ENCODE assay signal across 14 cellular contexts in genomic region chr2:199646439-199646838, GRCh38.
DNase-seq lines count a peak whose midpoint lies in the region; ATAC-seq lines count a peak whose summit lies in the region.
"Had no signal": no experiment of that assay in that cellular context is flagged by ENCODE, and none has a peak within 500 bp of the region (broad histone marks: within the 10 kb centered on the region; RNA-seq: fewer than 3 reads in every experiment).

No MANE protein-coding gene starts in this region.

- no peak overlapping the region for H2AK5ac ChIP-seq in mesendoderm (ENCODE audit: low read length)

- no CpG with 5 or more reads among the region's 2 CpGs for WGBS in mesendoderm (ENCODE audit: extremely low coverage, insufficient coverage, low lambda C conversion rate)

- no peak overlapping the region for H2BK120ac ChIP-seq in mesendoderm (ENCODE audit: low read depth, low read length)

- intact Hi-C loops in left colon (cut with DNase I, micrococcal nuclease): no loop called here

- H3K27ac ChIP-seq in BLaER1 (no peak overlapping the region), mesendoderm (ENCODE audit: low read depth, low read length) (no peak overlapping the region)
- H3K27ac ChIP-seq: heart left ventricle, left lung, upper lobe of right lung had no signal

- no peaks in the 10 kb centered on the region for H3K36me3 ChIP-seq in BLaER1
- no peaks in the 10 kb centered on the region for H3K36me3 ChIP-seq in mesendoderm (ENCODE audit: control insufficient read depth, insufficient read depth, low read length)
- H3K36me3 ChIP-seq: heart left ventricle, left lung, upper lobe of right lung had no signal

- H3K4me2 ChIP-seq in BLaER1 (0 out of 2 replicates have a peak overlapping the region, but pooled peaks have one; percentile 10), mesendoderm (ENCODE audit: low read length) (no peak overlapping the region)

- ATAC-seq in GM19035 (IDR thresholded peaks at IDR 0.05; ENCODE audit: unreplicated experiment) (peak; percentile 71), HG02571 (IDR thresholded peaks at IDR 0.05; ENCODE audit: unreplicated experiment) (peak; percentile 85), HG03139 (IDR thresholded peaks at IDR 0.05; ENCODE audit: unreplicated experiment) (peak; percentile 65), left colon (no peak)
- ATAC-seq: activated CD4-positive, CD25-positive, alpha-beta regulatory T cell treated with anti-CD3 and anti-CD28 coated beads, Interleukin-2, amount 50 U/mL, for 24 hours; heart left ventricle; upper lobe of right lung had no signal

- H3K56ac ChIP-seq in mesendoderm (ENCODE audit: low read length): no peak overlapping the region

- DNase-seq in Ammon's horn (ENCODE audit: low spot score) (no peak), mesendoderm (no peak), left colon (no peak)
- DNase-seq in activated CD8-positive, alpha-beta memory T cell treated with anti-CD3 and anti-CD28 coated beads, Interleukin-2, amount 50 U/mL, for 4 hours: no peak
- DNase-seq: endodermal cell, heart left ventricle, left lung, nucleus accumbens, upper lobe of right lung had no signal

- no peak overlapping the region for H3K4me3 ChIP-seq in BLaER1
- no peak overlapping the region for H3K4me3 ChIP-seq in mesendoderm (ENCODE audit: low read length)
- H3K4me3 ChIP-seq: heart left ventricle, left lung, upper lobe of right lung had no signal

- no peaks in the 10 kb centered on the region for H3K79me2 ChIP-seq in mesendoderm (ENCODE audit: control insufficient read depth, insufficient read depth, low read length)

- no peaks in the 10 kb centered on the region for H3K79me1 ChIP-seq in mesendoderm (ENCODE audit: low read length)

- no peak overlapping the region for H3K23ac ChIP-seq in mesendoderm (ENCODE audit: low read length)

- H4K20me1 ChIP-seq in BLaER1: no peaks in the 10 kb centered on the region

- H3K9me3 ChIP-seq in BLaER1: no peaks in the 10 kb centered on the region
- H3K9me3 ChIP-seq: left lung, upper lobe of right lung had no signal

- no peak overlapping the region for H2BK15ac ChIP-seq in mesendoderm (replicated peaks; ENCODE audit: low read depth)

- H3K4me1 ChIP-seq in BLaER1 (peaks cover 10% of the 10 kb centered on the region; the same call in 1 of the 2 replicates), mesendoderm (ENCODE audit: control insufficient read depth, low read depth, low read length) (no peaks in the 10 kb centered on the region)
- H3K4me1 ChIP-seq: heart left ventricle, left lung, upper lobe of right lung had no signal

- no peak overlapping the region for H4K5ac ChIP-seq in mesendoderm (ENCODE audit: low read length)

- H3K27me3 ChIP-seq in BLaER1 (no peaks in the 10 kb centered on the region), mesendoderm (ENCODE audit: insufficient read depth, low read length, poor library complexity) (no peaks in the 10 kb centered on the region)
- H3K27me3 ChIP-seq: heart left ventricle, left lung, upper lobe of right lung had no signal

- H3K4ac ChIP-seq in mesendoderm (ENCODE audit: low read depth, low read length): no peak overlapping the region

- no peak overlapping the region for H2BK5ac ChIP-seq in mesendoderm (ENCODE audit: low read length)

- H4K8ac ChIP-seq in mesendoderm (ENCODE audit: low read depth, low read length): no peak overlapping the region

- H3K18ac ChIP-seq in mesendoderm (ENCODE audit: low read length): no peak overlapping the region

- no peak overlapping the region for H3K9ac ChIP-seq in BLaER1
- no peak overlapping the region for H3K9ac ChIP-seq in mesendoderm (ENCODE audit: low read length)
